ENCODE assay signal across 8 cellular contexts in the genomic region with DNA sequence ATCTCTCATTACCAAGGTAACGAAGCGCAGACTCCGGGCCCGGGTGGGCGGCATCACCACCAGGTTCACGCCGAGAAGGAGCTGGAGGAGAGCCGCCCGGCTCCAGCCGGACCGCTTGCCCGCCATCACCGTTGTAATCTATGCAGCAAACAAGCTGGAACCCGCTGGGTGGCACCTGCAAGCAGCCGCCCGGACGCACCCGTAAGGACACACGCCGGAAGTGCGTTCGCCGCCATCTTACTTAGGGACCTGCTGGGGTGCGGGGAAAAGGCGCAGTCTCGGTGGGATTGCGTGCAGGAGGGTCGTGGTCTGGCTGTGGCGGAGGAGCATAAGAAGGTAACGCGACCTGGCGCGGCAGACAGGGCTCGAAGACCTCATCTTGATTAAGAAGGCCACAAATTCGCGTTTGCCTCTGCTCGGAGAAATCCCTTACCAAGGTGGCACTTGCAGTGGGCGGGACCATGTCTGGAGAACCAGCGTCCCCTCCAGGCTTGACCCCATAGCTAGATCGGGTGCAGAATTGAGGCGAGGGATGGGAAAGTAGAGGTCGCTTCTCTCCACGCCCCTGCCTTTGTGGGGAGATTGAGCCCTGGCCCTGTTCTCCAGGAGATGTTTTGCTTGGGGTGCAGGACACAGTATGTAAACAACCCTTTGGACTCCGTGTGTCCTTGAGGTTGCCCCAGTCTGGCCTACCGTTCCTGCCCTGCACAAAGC. TPM values are rescaled to one million over a fixed set of nuclear protein-coding genes. Genes with fewer than 3 reads are reported as not detected.
DNase-seq lines count a peak whose midpoint lies in the region; ATAC-seq and TF ChIP-seq lines count a peak whose summit lies in the region.

A gene with protein sequence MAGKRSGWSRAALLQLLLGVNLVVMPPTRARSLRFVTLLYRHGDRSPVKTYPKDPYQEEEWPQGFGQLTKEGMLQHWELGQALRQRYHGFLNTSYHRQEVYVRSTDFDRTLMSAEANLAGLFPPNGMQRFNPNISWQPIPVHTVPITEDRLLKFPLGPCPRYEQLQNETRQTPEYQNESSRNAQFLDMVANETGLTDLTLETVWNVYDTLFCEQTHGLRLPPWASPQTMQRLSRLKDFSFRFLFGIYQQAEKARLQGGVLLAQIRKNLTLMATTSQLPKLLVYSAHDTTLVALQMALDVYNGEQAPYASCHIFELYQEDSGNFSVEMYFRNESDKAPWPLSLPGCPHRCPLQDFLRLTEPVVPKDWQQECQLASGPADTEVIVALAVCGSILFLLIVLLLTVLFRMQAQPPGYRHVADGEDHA (minus strand): TSS at position 151 of the 714 bp plus-strand sequence. CDS start 25 bp downstream, at position 126.

- peak; percentile 78 to 86 (median 80) for DNase-seq in CD4-positive, alpha-beta T cell
- DNase-seq in NCI-H748 treated with DMSO at 0.1 percent for 48 hours (lab: John Stamatoyannopoulos, UW): peak; percentile 77
- peak; percentile 94 for DNase-seq in activated CD8-positive, alpha-beta T cell treated with anti-CD3 and anti-CD28 coated beads for 36 hours
- DNase-seq in lung microvascular endothelial cell (ENCODE audit: low read depth in 2 of 2): peak; percentile 92 to 93
- DNase-seq in stimulated activated CD8-positive, alpha-beta memory T cell treated with anti-CD3 and anti-CD28 coated beads, Interleukin-12 subunit alpha, Interleukin-12 subunit beta, amount 100 ng/mL, for 1 hour (ENCODE audit: low read depth): peak; percentile 71

- H3K4me3 Mint-ChIP-seq in CD4-positive, alpha-beta T cell: peak within 1 kb of the TSS; percentile 94
- H3K4me3 Mint-ChIP-seq in activated CD8-positive, alpha-beta T cell treated with anti-CD3 and anti-CD28 coated beads for 36 hours: peak within 1 kb of the TSS; percentile 95

- no peaks in the 10 kb centered on the region for H3K27me3 ChIP-seq in CD4-positive, alpha-beta T cell (ENCODE audit: control insufficient read depth, insufficient read depth, low read length)
- no peaks in the 10 kb centered on the region for H3K27me3 ChIP-seq in ectodermal cell (ENCODE audit: control insufficient read depth, insufficient read depth, low read length, poor library complexity, severe bottlenecking)

- peak within 1 kb of the TSS; percentile 86 for H3K4me3 ChIP-seq in ectodermal cell (ENCODE audit: insufficient read depth, low read depth, low read length)

- H3K4me1 Mint-ChIP-seq in CD4-positive, alpha-beta T cell (ENCODE audit: low read depth): peaks cover 29% of the 10 kb centered on the region
- peaks cover 24% of the 10 kb centered on the region for H3K4me1 Mint-ChIP-seq in activated CD8-positive, alpha-beta T cell treated with anti-CD3 and anti-CD28 coated beads for 36 hours (ENCODE audit: low read depth)

- peak within 1 kb of the TSS; percentile 93 for H3K27ac Mint-ChIP-seq in CD4-positive, alpha-beta T cell
- H3K27ac Mint-ChIP-seq in activated CD8-positive, alpha-beta T cell treated with anti-CD3 and anti-CD28 coated beads for 36 hours: peak within 1 kb of the TSS; percentile 98

- H3K36me3 ChIP-seq in ectodermal cell (ENCODE audit: control insufficient read depth, insufficient read depth, low read length): peaks cover 16% of the 10 kb centered on the region

- H3K9me3 Mint-ChIP-seq in CD4-positive, alpha-beta T cell: no peaks in the 10 kb centered on the region
- no peaks in the 10 kb centered on the region for H3K9me3 Mint-ChIP-seq in activated CD8-positive, alpha-beta T cell treated with anti-CD3 and anti-CD28 coated beads for 36 hours

- 0 to 1% methylated on average over 45 of the region's 45 CpGs for WGBS in ectodermal cell, 2 experiments

- POLR2A ChIA-PET in CD4-positive, alpha-beta T cell (lab: Charles Lee): interaction anchor here (0.5 to 3.2 kb wide), 18 partner anchors 10 to 313 kb away, joined by 3 to 63 read pairs (median 4); a partner anchor contains a TSS
- POLR2A ChIA-PET in activated CD8-positive, alpha-beta T cell treated with anti-CD3 and anti-CD28 coated beads for 36 hours (lab: Charles Lee): interaction anchor here (0.7 to 9.2 kb wide), 19 partner anchors 9 to 177 kb away, joined by 3 to 118 read pairs (median 5); a partner anchor contains a TSS

- CTCF ChIA-PET in CD4-positive, alpha-beta T cell (lab: Charles Lee): interaction anchor here (0.6 to 2.7 kb wide), 7 partner anchors 11 to 232 kb away, joined by 4 to 15 read pairs (median 6); a partner anchor contains a TSS
- CTCF ChIA-PET in activated CD8-positive, alpha-beta T cell treated with anti-CD3 and anti-CD28 coated beads for 36 hours (lab: Charles Lee): interaction anchor here (0.6 to 6.6 kb wide), 16 partner anchors 9 to 175 kb away, joined by 3 to 47 read pairs (median 4); a partner anchor contains a TSS

- no peaks in the 10 kb centered on the region for H3K9me3 ChIP-seq in CD4-positive, alpha-beta T cell (ENCODE audit: control insufficient read depth, low read length)
- H3K9me3 ChIP-seq in ectodermal cell (ENCODE audit: control insufficient read depth, low read length): no peaks in the 10 kb centered on the region

- peaks cover 29% of the 10 kb centered on the region for H3K36me3 Mint-ChIP-seq in CD4-positive, alpha-beta T cell (ENCODE audit: low read depth)
- H3K36me3 Mint-ChIP-seq in activated CD8-positive, alpha-beta T cell treated with anti-CD3 and anti-CD28 coated beads for 36 hours (ENCODE audit: low read depth): peaks cover 3% of the 10 kb centered on the region

- ATAC-seq in CD4-positive, alpha-beta T cell (ENCODE audit: poor library complexity): peak; percentile 97
- peak; percentile 96 for ATAC-seq in GM19351 (IDR thresholded peaks at IDR 0.05; ENCODE audit: unreplicated experiment)
- ATAC-seq in HG03520 (IDR thresholded peaks at IDR 0.05; ENCODE audit: unreplicated experiment): peak; percentile 88
- peak; percentile 97 for ATAC-seq in activated CD8-positive, alpha-beta T cell treated with anti-CD3 and anti-CD28 coated beads for 36 hours

- intact Hi-C loops in CD4-positive, alpha-beta T cell (cut with DNase I, micrococcal nuclease): loop anchor here (1.0 to 10.0 kb wide), 7 partner anchors 19 to 336 kb away; a partner anchor contains a TSS
- intact Hi-C loops in activated CD8-positive, alpha-beta T cell treated with anti-CD3 and anti-CD28 coated beads for 36 hours (cut with micrococcal nuclease): no loop called here

- peaks cover 11% of the 10 kb centered on the region for H3K4me1 ChIP-seq in ectodermal cell (ENCODE audit: control insufficient read depth, insufficient read depth, low read length)

- TF ChIP-seq CTCF in CD4-positive, alpha-beta T cell (IDR thresholded peaks at IDR 0.05): no peak
- TF ChIP-seq CTCF in activated CD8-positive, alpha-beta T cell treated with anti-CD3 and anti-CD28 coated beads for 36 hours (IDR thresholded peaks at IDR 0.05): no peak

- no peaks in the 10 kb centered on the region for H3K27me3 Mint-ChIP-seq in CD4-positive, alpha-beta T cell
- no peaks in the 10 kb centered on the region for H3K27me3 Mint-ChIP-seq in activated CD8-positive, alpha-beta T cell treated with anti-CD3 and anti-CD28 coated beads for 36 hours

- H3K27ac ChIP-seq in CD4-positive, alpha-beta T cell (ENCODE audit: low read depth, low read length): peak within 1 kb of the TSS; percentile 82
- peak within 1 kb of the TSS; percentile 96 for H3K27ac ChIP-seq in ectodermal cell (ENCODE audit: insufficient read depth, low read depth, low read length, poor library complexity, severe bottlenecking)

RNA-seq across cellular contexts. Expression of the gene that starts here (rescaled TPM):
- total RNA-seq in CD4-positive, alpha-beta T cell: 10 to 100 TPM; 16.8 to 17.2 TPM
- 10 to 100 TPM in 1 of 2 experiments, 1 to 10 TPM in 1; 9.4 to 13.4 TPM for total RNA-seq in activated CD8-positive, alpha-beta T cell treated with anti-CD3 and anti-CD28 coated beads for 36 hours
- 41.4 TPM for polyA plus RNA-seq in ectodermal cell (2013, experiment 1 of 4)
- 57.1 TPM for polyA plus RNA-seq in ectodermal cell (2013, experiment 2 of 4)
- polyA plus RNA-seq in ectodermal cell (2013, experiment 3 of 4): 29.4 TPM
- 45.1 TPM for polyA plus RNA-seq in ectodermal cell (2013, experiment 4 of 4)
- total RNA-seq in lung microvascular endothelial cell: 25.3 and 35.7 TPM in 2 replicates

Comparison
In these comparisons a context has a peak if more than half of its experiments do, and no peak if none do; other contexts are left out.
1. Peak in every context shown above with its lines: DNase-seq, ATAC-seq, H3K4me3 ChIP-seq and H3K27ac ChIP-seq.